In genomic region chr13:39616087-39616694, GRCh38 we compare ENCODE assay signal across 9 cellular contexts. TPM values are rescaled to one million over a fixed set of nuclear protein-coding genes. Genes with fewer than 3 reads are reported as not detected.
DNase-seq lines count a peak whose midpoint lies in the region; ATAC-seq and TF ChIP-seq lines count a peak whose summit lies in the region.
"Had no signal": no experiment of that assay in that cellular context is flagged by ENCODE, and none has a peak within 500 bp of the region (broad histone marks: within the 10 kb centered on the region; RNA-seq: fewer than 3 reads in every experiment).

No MANE protein-coding gene starts in this region.

- H3K79me1 ChIP-seq in H9 (ENCODE audit: insufficient read depth, low read depth, low read length, poor library complexity, severe bottlenecking), result no peaks in the 10 kb centered on the region

- no peak overlapping the region for H2AFZ ChIP-seq in H9 (ENCODE audit: low read length)

- peaks cover 10% of the 10 kb centered on the region for H3K27me3 Mint-ChIP-seq in H9 (ENCODE audit: low read depth)
- H3K27me3 Mint-ChIP-seq in stimulated activated naive B cell treated with anti-CD40 and anti-IgM and Interleukin-4, amounts not matched to agents 10 μg/mL and 1 μg/mL and 100 μg/mL, for 72 hours, result peaks cover 14% of the 10 kb centered on the region in 2 donors

- no peak overlapping the region for H3K4me2 ChIP-seq in H9 (ENCODE audit: insufficient read depth, insufficient read length, low read length)

- H3K4me3 ChIP-seq in colonic mucosa (no peak overlapping the region), left lung (no peak overlapping the region)

- no peaks in the 10 kb centered on the region for H3K36me3 Mint-ChIP-seq in H9 (ENCODE audit: insufficient read depth in 1 of 3, low read depth in 3 of 3)
- H3K36me3 Mint-ChIP-seq in stimulated activated naive B cell treated with anti-CD40 and anti-IgM and Interleukin-4, amounts not matched to agents 10 μg/mL and 1 μg/mL and 100 μg/mL, for 72 hours, result no peaks in the 10 kb centered on the region
- H3K36me3 Mint-ChIP-seq: activated naive CD4-positive, alpha-beta T cell treated with anti-CD3 and anti-CD28 coated beads, Interleukin-2, amount 50 U/mL, for 24 hours had no signal

- TF ChIP-seq CTCF in H9 (conservative IDR thresholded peaks at IDR 0.05) (peak; percentile 92), colonic mucosa (IDR thresholded peaks at IDR 0.05) (peak; percentile 78), left lung (IDR thresholded peaks at IDR 0.05) (peak; percentile 68 to 89)

- H3K27me3 ChIP-seq in H9 (ENCODE audit: insufficient read depth, low read length) (no peaks in the 10 kb centered on the region), colonic mucosa (no peaks in the 10 kb centered on the region), left lung (no peaks in the 10 kb centered on the region)

- no peak overlapping the region for H3K4ac ChIP-seq in H9 (ENCODE audit: low read depth, low read length)

- no peak overlapping the region for H3K18ac ChIP-seq in H9 (ENCODE audit: insufficient read length, low read depth, low read length)

- intact Hi-C loops in colonic mucosa (cut with DNase I) (loop anchor here (2.0 to 5.0 kb wide), 2 partner anchors 341 to 469 kb away; no protein-coding TSS in a partner anchor), left lung (cut with DNase I) (loop anchor here in 1 of 2 donors (10.0 kb wide), 2 partner anchors 201 to 561 kb away; no protein-coding TSS in a partner anchor)

- ATAC-seq in left lung (peak; percentile 95), HG03097 (IDR thresholded peaks at IDR 0.05; ENCODE audit: low FRiP score, unreplicated experiment) (no peak)
- peak; percentile 69 to 73 for ATAC-seq in stimulated activated naive B cell treated with anti-CD40 and anti-IgM and Interleukin-4, amounts not matched to agents 10 μg/mL and 1 μg/mL and 100 μg/mL, for 72 hours (replicated peaks)

- H3K56ac ChIP-seq in H9 (ENCODE audit: insufficient read length, low read depth, low read length), result no peak overlapping the region

- H4K8ac ChIP-seq in H9 (replicated peaks; ENCODE audit: insufficient read length, low read depth, low read length), result no peak overlapping the region

- no peak overlapping the region for H2AK5ac ChIP-seq in H9 (ENCODE audit: insufficient read length, low read length)

- no peaks in the 10 kb centered on the region for H3K79me2 ChIP-seq in H9 (ENCODE audit: insufficient read depth, low read length)

- no peak overlapping the region for H4K91ac ChIP-seq in H9 (ENCODE audit: insufficient read length, low read depth, low read length)

- no peak overlapping the region for H2BK20ac ChIP-seq in H9 (ENCODE audit: low read depth, low read length, poor library complexity, severe bottlenecking)

- H3K36me3 ChIP-seq in colonic mucosa (no peaks in the 10 kb centered on the region), left lung (no peaks in the 10 kb centered on the region)

- DNase-seq in GF-D8 (lab: John Stamatoyannopoulos, UW) (peak; percentile 28), H9 (peak; percentile 55), NCI-H146 (lab: John Stamatoyannopoulos, UW) (peak; percentile 72), SKM-1 (lab: John Stamatoyannopoulos, UW; ENCODE audit: unreplicated experiment) (peak; percentile 73), colonic mucosa (peak; percentile 49), left lung (no peak)
- DNase-seq in stimulated activated naive B cell treated with anti-CD40 and anti-IgM and Interleukin-4, amounts not matched to agents 10 μg/mL and 1 μg/mL and 100 μg/mL, for 72 hours, result peak; percentile 8

- no peaks in the 10 kb centered on the region for H3K23me2 ChIP-seq in H9 (ENCODE audit: insufficient read length, low read depth, low read length, poor library complexity, severe bottlenecking)

- H3K14ac ChIP-seq in H9 (ENCODE audit: insufficient read depth, low read length), result no peak overlapping the region

- H3K9me3 ChIP-seq in H9 (ENCODE audit: control insufficient read depth, low read depth, low read length), result no peaks in the 10 kb centered on the region
- no peaks in the 10 kb centered on the region for H3K9me3 ChIP-seq in colonic mucosa
- H3K9me3 ChIP-seq in left lung, result no peaks in the 10 kb centered on the region

- H2BK15ac ChIP-seq in H9 (ENCODE audit: low read depth, low read length), result no peak overlapping the region

- WGBS in H9 (ENCODE audit: extremely low coverage, insufficient read length, low lambda C conversion rate), result no CpG with 5 or more reads among the region's 10 CpGs

- H3K9ac ChIP-seq in H9 (ENCODE audit: extremely low read depth, insufficient read length, low read length) (no peak overlapping the region), colonic mucosa (ENCODE audit: low read depth in 2 of 2, low read length in 2 of 2) (no peak overlapping the region)

- no peak overlapping the region for H2BK5ac ChIP-seq in H9 (ENCODE audit: insufficient read length, low read length)

- no peak overlapping the region for H3K27ac ChIP-seq in H9 (ENCODE audit: insufficient read length, low read depth, low read length)
- H3K27ac ChIP-seq in colonic mucosa, result no peak overlapping the region
- H3K27ac ChIP-seq in left lung, result no peak overlapping the region

- H4K20me1 ChIP-seq in H9 (ENCODE audit: control insufficient read depth, insufficient read depth, insufficient read length), result no peaks in the 10 kb centered on the region

- no peak overlapping the region for H3K23ac ChIP-seq in H9 (ENCODE audit: insufficient read length, low read depth, low read length)

- H3T11ph ChIP-seq in H9 (ENCODE audit: low read length), result no peak overlapping the region

- no peak overlapping the region for H4K5ac ChIP-seq in H9 (ENCODE audit: insufficient read length, low read depth, low read length)

- H3K4me1 Mint-ChIP-seq in H9, result peaks cover 2% of the 10 kb centered on the region in 2 experiments
- no peaks in the 10 kb centered on the region for H3K4me1 Mint-ChIP-seq in stimulated activated naive B cell treated with anti-CD40 and anti-IgM and Interleukin-4, amounts not matched to agents 10 μg/mL and 1 μg/mL and 100 μg/mL, for 72 hours
- H3K4me1 Mint-ChIP-seq: activated naive CD4-positive, alpha-beta T cell treated with anti-CD3 and anti-CD28 coated beads, Interleukin-2, amount 50 U/mL, for 24 hours had no signal

- H2BK120ac ChIP-seq in H9 (ENCODE audit: low read depth, low read length, poor library complexity, severe bottlenecking), result no peak overlapping the region

- H2BK12ac ChIP-seq in H9 (ENCODE audit: insufficient read length, low read depth, low read length), result no peak overlapping the region

- H3K9me3 Mint-ChIP-seq in H9, result no peaks in the 10 kb centered on the region
- no peaks in the 10 kb centered on the region for H3K9me3 Mint-ChIP-seq in stimulated activated naive B cell treated with anti-CD40 and anti-IgM and Interleukin-4, amounts not matched to agents 10 μg/mL and 1 μg/mL and 100 μg/mL, for 72 hours
- H3K9me3 Mint-ChIP-seq: activated naive CD4-positive, alpha-beta T cell treated with anti-CD3 and anti-CD28 coated beads, Interleukin-2, amount 50 U/mL, for 24 hours had no signal

- no peak overlapping the region for H3K27ac Mint-ChIP-seq in H9
- H3K27ac Mint-ChIP-seq in stimulated activated naive B cell treated with anti-CD40 and anti-IgM and Interleukin-4, amounts not matched to agents 10 μg/mL and 1 μg/mL and 100 μg/mL, for 72 hours, result no peak overlapping the region
- H3K27ac Mint-ChIP-seq: activated naive CD4-positive, alpha-beta T cell treated with anti-CD3 and anti-CD28 coated beads, Interleukin-2, amount 50 U/mL, for 24 hours had no signal

- no peak overlapping the region for H3K4me3 Mint-ChIP-seq in H9
- H3K4me3 Mint-ChIP-seq in stimulated activated naive B cell treated with anti-CD40 and anti-IgM and Interleukin-4, amounts not matched to agents 10 μg/mL and 1 μg/mL and 100 μg/mL, for 72 hours, result no peak overlapping the region
- H3K4me3 Mint-ChIP-seq: activated naive CD4-positive, alpha-beta T cell treated with anti-CD3 and anti-CD28 coated beads, Interleukin-2, amount 50 U/mL, for 24 hours had no signal

- H3K4me1 ChIP-seq in H9 (ENCODE audit: insufficient read depth, low read length) (no peaks in the 10 kb centered on the region), colonic mucosa (no peaks in the 10 kb centered on the region), left lung (peaks cover 0 to 5% of the 10 kb centered on the region in 2 donors)

RNA-seq across cellular contexts. Expression of gene LHFPL6, which starts 13.2 kb away (rescaled TPM):
- 3.5 and 3.9 TPM in 2 replicates for total RNA-seq in H9 (2021)
- 10 to 100 TPM in 1 of 2 donors, 1 to 10 TPM in 1; 4.3 to 10.1 TPM for total RNA-seq in colonic mucosa
- total RNA-seq in left lung, result 10 to 100 TPM; 50.5 to 53.8 TPM

RNA-seq across cellular contexts. Expression of gene COG6, which starts 39.3 kb away (rescaled TPM):
- 17.0 and 23.7 TPM in 2 replicates for total RNA-seq in H9 (2021)
- total RNA-seq in colonic mucosa, result 10 to 100 TPM; 31.9 to 37.0 TPM
- total RNA-seq in left lung, result 10 to 100 TPM; 33.8 to 40.2 TPM

Comparison
In these comparisons a context has a peak if more than half of its experiments do, and no peak if none do; other contexts are left out.
1. DNase-seq: peak in GF-D8 (single experiment), H9 (single experiment), NCI-H146 (single experiment), SKM-1 (single experiment), colonic mucosa (single experiment) and stimulated activated naive B cell treated with anti-CD40 and anti-IgM and Interleukin-4, amounts not matched to agents 10 μg/mL and 1 μg/mL and 100 μg/mL, for 72 hours (single experiment); none in left lung (0 of 2).
2. RNA of gene LHFPL6, which starts 13.2 kb away (total RNA-seq): 50.5 to 53.8 TPM in left lung; 4.3 to 10.1 TPM in colonic mucosa and 3.5 to 3.9 TPM in H9; every median in the first group is over 4 times any median in the second.
3. Peak in every context shown above with its lines, with median percentiles within 50 percentile points of each other: CTCF ChIP-seq.